Comparison of ENCODE assay signal across 25 cellular contexts in genomic region chr16:2757344-2757743, GRCh38. TPM values are rescaled to one million over a fixed set of nuclear protein-coding genes. Genes with fewer than 3 reads are reported as not detected.
DNase-seq lines count a peak whose midpoint lies in the region; ATAC-seq, FAIRE-seq and TF ChIP-seq lines count a peak whose summit lies in the region.
"Had no signal": no experiment of that assay in that cellular context is flagged by ENCODE, and none has a peak within 500 bp of the region (broad histone marks: within the 10 kb centered on the region; RNA-seq: fewer than 3 reads in every experiment).

No MANE protein-coding gene starts in this region.

- H3K9me3 ChIP-seq in kidney (ENCODE audit: control insufficient read depth in 1 of 2, low read length in 2 of 2) (no peaks in the 10 kb centered on the region), spleen (no peaks in the 10 kb centered on the region)
- H3K9me3 ChIP-seq: colonic mucosa, pancreas, right lobe of liver, thoracic aorta had no signal

- H3K27me3 ChIP-seq in spleen (replicated peaks in 1 of 7) = no peaks in the 10 kb centered on the region
- H3K27me3 ChIP-seq: colonic mucosa, hepatocyte, pancreas, right lobe of liver had no signal

- peak overlapping the region; percentile 27 for H3K4me3 Mint-ChIP-seq in activated T-helper 17 cell treated with anti-CD3 and anti-CD28 coated beads, Interleukin-2, amount 50 U/mL, for 72 hours
- H3K4me3 Mint-ChIP-seq: activated CD4-positive, alpha-beta T cell treated with anti-CD3 and anti-CD28 coated beads, Interleukin-2, amount 10 ng/mL, durations not matched to agents 7 days and 5 days had no signal

- H3K27ac Mint-ChIP-seq in activated naive CD4-positive, alpha-beta T cell treated with anti-CD3 and anti-CD28 coated beads, Interleukin-2, amount 50 U/mL, for 72 hours = peak overlapping the region; percentile 91 to 92
- H3K27ac Mint-ChIP-seq in activated T-helper 17 cell treated with anti-CD3 and anti-CD28 coated beads, Interleukin-2, amount 50 U/mL, for 72 hours = no peak overlapping the region
- H3K27ac Mint-ChIP-seq: activated CD4-positive, alpha-beta T cell treated with anti-CD3 and anti-CD28 coated beads, Interleukin-2, amount 10 ng/mL, durations not matched to agents 7 days and 5 days had no signal

- intact Hi-C loops in kidney (cut with DNase I) (no loop called here), spleen (cut with DNase I; ENCODE audit: low total_unique reads) (no loop called here)

- no peaks in the 10 kb centered on the region for H3K9me3 Mint-ChIP-seq in activated naive CD4-positive, alpha-beta T cell treated with anti-CD3 and anti-CD28 coated beads, Interleukin-2, amount 50 U/mL, for 72 hours
- no peaks in the 10 kb centered on the region for H3K9me3 Mint-ChIP-seq in activated T-helper 17 cell treated with anti-CD3 and anti-CD28 coated beads, Interleukin-2, amount 50 U/mL, for 72 hours
- H3K9me3 Mint-ChIP-seq: activated CD4-positive, alpha-beta T cell treated with anti-CD3 and anti-CD28 coated beads, Interleukin-2, amount 10 ng/mL, durations not matched to agents 7 days and 5 days; T-cell had no signal

- no peak for TF ChIP-seq POLR2A in spleen (IDR thresholded peaks at IDR 0.05)

- peaks cover 46% of the 10 kb centered on the region for H3K4me1 Mint-ChIP-seq in activated T-helper 17 cell treated with anti-CD3 and anti-CD28 coated beads, Interleukin-2, amount 50 U/mL, for 72 hours

- no peak for ATAC-seq in activated naive CD4-positive, alpha-beta T cell treated with anti-CD3 and anti-CD28 coated beads, Interleukin-2, amount 50 U/mL, for 72 hours
- no peak for ATAC-seq in activated T-helper 17 cell treated with anti-CD3 and anti-CD28 coated beads, Interleukin-2, amount 50 U/mL, for 72 hours (replicated peaks)
- no peak for ATAC-seq in GM19023 (IDR thresholded peaks at IDR 0.05; ENCODE audit: unreplicated experiment)
- ATAC-seq in HG03280 (IDR thresholded peaks at IDR 0.05; ENCODE audit: unreplicated experiment) = no peak
- ATAC-seq: pancreas, right lobe of liver, T-cell had no signal

- no peak for TF ChIP-seq CTCF in kidney (IDR thresholded peaks at IDR 0.05; ENCODE audit: borderline replicate concordance, extremely low read depth, insufficient read depth)
- no peak for TF ChIP-seq CTCF in spleen (IDR thresholded peaks at IDR 0.05 in 8 of 11, conservative IDR thresholded peaks at IDR 0.05 in 3 of 11)

- no peak overlapping the region for H3K9ac ChIP-seq in kidney (ENCODE audit: low read length in 2 of 2)

- H3K36me3 ChIP-seq in kidney (ENCODE audit: control insufficient read depth in 1 of 2, insufficient read depth in 2 of 2, low read length in 2 of 2) (peaks cover 48 to 56% of the 10 kb centered on the region in 2 donors), spleen (peaks cover 7 to 64% (median 56%) of the 10 kb centered on the region in 6 donors)

- no peak for DNase-seq in activated naive CD4-positive, alpha-beta T cell treated with anti-CD3 and anti-CD28 coated beads, Interleukin-2, amount 50 U/mL, for 72 hours (ENCODE audit: low spot score in 2 of 2)
- no peak for DNase-seq in activated naive CD4-positive, alpha-beta T cell treated with Interleukin-2 at 50 U/mL for 16 hours
- peak; percentile 15 for DNase-seq in kidney
- DNase-seq in spleen = peak; percentile 27
- no peak for DNase-seq in NCI-H1694 treated with DMSO at 0.1 percent for 48 hours (lab: John Stamatoyannopoulos, UW)
- DNase-seq: activated CD4-positive, alpha-beta T cell treated with anti-CD3 and anti-CD28 coated beads, Interleukin-2, amount 10 ng/mL, durations not matched to agents 7 days and 5 days; C1 segment of cervical spinal cord; colonic mucosa; DMS 273 treated with DMSO at 0.1 percent for 48 hours; KBM-7; NCI-H1694; NCI-H748 treated with DMSO at 0.1 percent for 48 hours; OCI-M1; pancreas; SIG-M5; T-cell had no signal

- peaks cover 9 to 25% of the 10 kb centered on the region in 2 donors for H3K4me1 ChIP-seq in kidney (ENCODE audit: control insufficient read depth in 1 of 2, insufficient read depth in 1 of 2, low read depth in 1 of 2, low read length in 2 of 2)
- peaks cover 29 to 76% (median 52%) of the 10 kb centered on the region in 6 donors for H3K4me1 ChIP-seq in spleen

- WGBS in spleen, 5 donors = 77 to 85% (median 81%) methylated on average over 11 of the region's 11 CpGs

- H3K27me3 Mint-ChIP-seq in activated T-helper 17 cell treated with anti-CD3 and anti-CD28 coated beads, Interleukin-2, amount 50 U/mL, for 72 hours = no peaks in the 10 kb centered on the region
- H3K27me3 Mint-ChIP-seq: activated CD4-positive, alpha-beta T cell treated with anti-CD3 and anti-CD28 coated beads, Interleukin-2, amount 10 ng/mL, durations not matched to agents 7 days and 5 days; T-cell had no signal

- no peak overlapping the region for H3K4me3 ChIP-seq in kidney (ENCODE audit: low read length in 2 of 2)
- no peak overlapping the region for H3K4me3 ChIP-seq in spleen
- H3K4me3 ChIP-seq: colonic mucosa, hepatocyte, lung, pancreas, right lobe of liver, thoracic aorta had no signal

- no peak for FAIRE-seq in kidney (lab: Jason Lieb, UNC)
- FAIRE-seq: pancreas had no signal

- H3K27ac ChIP-seq in kidney (ENCODE audit: low read depth in 2 of 2, low read length in 2 of 2) (no peak overlapping the region), spleen (no peak overlapping the region)
- H3K27ac ChIP-seq: colonic mucosa, hepatocyte, pancreas, right lobe of liver, thoracic aorta had no signal

- H3K36me3 Mint-ChIP-seq in activated naive CD4-positive, alpha-beta T cell treated with anti-CD3 and anti-CD28 coated beads, Interleukin-2, amount 50 U/mL, for 72 hours = peaks cover 76 to 86% of the 10 kb centered on the region in 2 donors
- H3K36me3 Mint-ChIP-seq in activated T-helper 17 cell treated with anti-CD3 and anti-CD28 coated beads, Interleukin-2, amount 50 U/mL, for 72 hours (ENCODE audit: low read depth) = peaks cover 97% of the 10 kb centered on the region

RNA-seq across cellular contexts. Expression of gene SRRM2, which starts 4.9 kb away (rescaled TPM):
- 100 to 1,000 TPM; 624 to 790 TPM for total RNA-seq in activated naive CD4-positive, alpha-beta T cell treated with anti-CD3 and anti-CD28 coated beads, Interleukin-2, amount 50 U/mL, for 72 hours
- 100 to 1,000 TPM; 553 to 810 TPM for total RNA-seq in activated T-helper 17 cell treated with anti-CD3 and anti-CD28 coated beads, Interleukin-2, amount 50 U/mL, for 72 hours
- total RNA-seq in kidney = 621 TPM
- polyA plus RNA-seq in kidney (ENCODE audit: insufficient read depth, low read depth, low replicate concordance) = 386 TPM
- total RNA-seq in spleen = 100 to 1,000 TPM; 590 to 922 (median 875) TPM
- polyA plus RNA-seq in spleen = 1,000 to 10,000 TPM in 1 of 3 donors, 100 to 1,000 TPM in 2; 239 to 1,169 (median 672) TPM

RNA-seq across cellular contexts. Expression of gene ELOB, which starts 19.7 kb away (rescaled TPM):
- 100 to 1,000 TPM; 218 to 224 TPM for total RNA-seq in activated naive CD4-positive, alpha-beta T cell treated with anti-CD3 and anti-CD28 coated beads, Interleukin-2, amount 50 U/mL, for 72 hours
- total RNA-seq in activated T-helper 17 cell treated with anti-CD3 and anti-CD28 coated beads, Interleukin-2, amount 50 U/mL, for 72 hours = 100 to 1,000 TPM; 160 to 280 TPM
- total RNA-seq in kidney = 226 TPM
- 836 TPM for polyA plus RNA-seq in kidney (ENCODE audit: insufficient read depth, low read depth, low replicate concordance)
- 100 to 1,000 TPM; 128 to 467 (median 134) TPM for total RNA-seq in spleen
- 100 to 1,000 TPM; 233 to 378 (median 247) TPM for polyA plus RNA-seq in spleen

RNA-seq across cellular contexts. Expression of gene PRSS33, which starts 30.0 kb away (rescaled TPM):
- not detected for total RNA-seq in activated naive CD4-positive, alpha-beta T cell treated with anti-CD3 and anti-CD28 coated beads, Interleukin-2, amount 50 U/mL, for 72 hours
- total RNA-seq in activated T-helper 17 cell treated with anti-CD3 and anti-CD28 coated beads, Interleukin-2, amount 50 U/mL, for 72 hours = not detected
- total RNA-seq in kidney = not detected
- polyA plus RNA-seq in kidney (ENCODE audit: insufficient read depth, low read depth, low replicate concordance) = not detected
- under 1 TPM in 2 of 7 donors, not detected in 5; 0.32 to 0.67 TPM for total RNA-seq in spleen
- polyA plus RNA-seq in spleen = under 1 TPM in 1 of 3 donors, not detected in 2; 0.03 TPM
- total RNA-seq: activated CD4-positive, alpha-beta T cell treated with anti-CD3 and anti-CD28 coated beads, Interleukin-2, amount 10 ng/mL, durations not matched to agents 7 days and 5 days; colonic mucosa; hepatocyte; myocyte; pancreas; right lobe of liver; T-cell; thoracic aorta had no signal
- polyA plus RNA-seq: hepatocyte had no signal

RNA-seq across cellular contexts. Expression of gene PRSS27, which starts 37.3 kb away (rescaled TPM):
- total RNA-seq in activated naive CD4-positive, alpha-beta T cell treated with anti-CD3 and anti-CD28 coated beads, Interleukin-2, amount 50 U/mL, for 72 hours = 1 to 10 TPM; 1.3 to 3.2 TPM
- 1 to 10 TPM; 2.2 to 2.9 TPM for total RNA-seq in activated T-helper 17 cell treated with anti-CD3 and anti-CD28 coated beads, Interleukin-2, amount 50 U/mL, for 72 hours
- total RNA-seq in kidney = 2.1 TPM
- polyA plus RNA-seq in kidney (ENCODE audit: insufficient read depth, low read depth, low replicate concordance) = 0.41 TPM
- total RNA-seq in spleen = 1 to 10 TPM in 6 of 7 donors, under 1 TPM in 1; 0.84 to 2.1 (median 1.2) TPM
- polyA plus RNA-seq in spleen = 1 to 10 TPM; 1.2 to 1.5 (median 1.2) TPM

RNA-seq across cellular contexts. Expression of gene PRSS41, which starts 40.9 kb away (rescaled TPM):
- not detected for total RNA-seq in activated naive CD4-positive, alpha-beta T cell treated with anti-CD3 and anti-CD28 coated beads, Interleukin-2, amount 50 U/mL, for 72 hours
- total RNA-seq in activated T-helper 17 cell treated with anti-CD3 and anti-CD28 coated beads, Interleukin-2, amount 50 U/mL, for 72 hours = not detected
- not detected for total RNA-seq in kidney
- not detected for polyA plus RNA-seq in kidney (ENCODE audit: insufficient read depth, low read depth, low replicate concordance)
- not detected for total RNA-seq in spleen
- polyA plus RNA-seq in spleen = not detected
- total RNA-seq: activated CD4-positive, alpha-beta T cell treated with anti-CD3 and anti-CD28 coated beads, Interleukin-2, amount 10 ng/mL, durations not matched to agents 7 days and 5 days; colonic mucosa; G401; hepatocyte; lung; myocyte; pancreas; right lobe of liver; T-cell; thoracic aorta had no signal
- polyA plus RNA-seq: hepatocyte, lung, pancreas had no signal

Comparison
In these comparisons a context has a peak if more than half of its experiments do, and no peak if none do; other contexts are left out.
1. DNase-seq: peak in kidney (single experiment) and spleen (single experiment); none in activated naive CD4-positive, alpha-beta T cell treated with anti-CD3 and anti-CD28 coated beads, Interleukin-2, amount 50 U/mL, for 72 hours (0 of 2), activated naive CD4-positive, alpha-beta T cell treated with Interleukin-2 at 50 U/mL for 16 hours (single experiment) and NCI-H1694 treated with DMSO at 0.1 percent for 48 hours (single experiment).